Comparison of ENCODE assay signal across 1 cellular context in the genomic region with DNA sequence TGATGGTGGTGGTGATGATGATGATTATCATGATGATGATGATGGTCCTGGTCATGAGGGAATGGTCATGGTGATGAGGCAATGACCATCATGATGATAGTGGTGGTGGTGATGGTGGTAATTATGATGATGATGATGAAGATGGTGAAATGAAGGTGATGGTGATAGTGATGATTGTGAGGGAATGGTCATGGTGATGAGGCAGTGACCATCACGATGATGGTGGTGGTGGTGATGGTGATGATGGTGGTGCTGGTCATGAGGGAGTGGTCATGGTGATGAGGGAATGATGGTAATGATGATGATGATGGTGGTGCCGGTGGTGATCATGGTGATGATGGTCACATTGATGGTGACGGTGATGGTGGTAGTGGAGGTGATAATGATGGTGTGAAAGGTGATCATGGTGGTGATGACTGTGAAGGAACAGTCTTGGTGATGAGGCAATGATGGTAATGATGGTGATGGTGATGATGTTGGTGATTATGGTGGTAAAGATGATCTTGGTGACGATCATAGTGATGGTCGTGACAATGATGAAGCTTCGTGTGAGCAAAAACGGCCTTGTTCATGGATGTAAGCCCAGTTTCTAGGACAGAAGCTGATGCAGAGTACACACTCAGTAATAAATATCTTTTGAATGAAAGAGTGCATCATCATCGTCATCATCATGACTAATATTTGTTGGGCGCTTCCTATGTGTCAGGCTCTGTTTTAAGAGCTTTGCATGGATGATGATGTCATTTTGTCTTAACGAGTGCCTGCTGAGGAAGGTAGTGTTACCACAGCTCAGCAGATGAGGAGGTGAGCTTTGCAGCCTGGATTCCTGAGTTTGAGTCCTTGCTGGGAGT.
TF ChIP-seq lines count a peak whose summit lies in the region.

No MANE protein-coding gene starts in this region.

TF ChIP-seq in H1, 55 proteins besides CTCF, POLR2A, EP300 and RAD21:
- TF ChIP-seq MAFK (IDR thresholded peaks at IDR 0.05; ENCODE audit: low read depth, low read length) (no peak), SAP30 (IDR thresholded peaks at IDR 0.05; ENCODE audit: insufficient read depth, insufficient replicate concordance, low read length) (no peak), POU5F1 (IDR thresholded peaks at IDR 0.05; ENCODE audit: low read depth, low read length) (no peak), TAF1 (IDR thresholded peaks at IDR 0.05; ENCODE audit: low read depth, low read length) (no peak), BRCA1 (IDR thresholded peaks at IDR 0.05; ENCODE audit: low read depth, low read length) (no peak), GABPA (IDR thresholded peaks at IDR 0.05; ENCODE audit: borderline replicate concordance, insufficient read depth, low read length) (no peak), BACH1 (IDR thresholded peaks at IDR 0.05; ENCODE audit: low read length) (no peak), KDM4A (IDR thresholded peaks at IDR 0.05; ENCODE audit: low read depth, low read length, severe bottlenecking) (no peak), HDAC6 (IDR thresholded peaks at IDR 0.05; ENCODE audit: low read depth, low read length) (no peak), CHD1 (IDR thresholded peaks at IDR 0.05; ENCODE audit: low read depth, low read length) (no peak), SIX5 (IDR thresholded peaks at IDR 0.05; ENCODE audit: low read depth, low read length) (no peak), ATF3 (IDR thresholded peaks at IDR 0.05; ENCODE audit: insufficient read depth, low read depth, low read length) (no peak), CEBPB (IDR thresholded peaks at IDR 0.05; ENCODE audit: low read depth, low read length) (no peak), YY1 (IDR thresholded peaks at IDR 0.05; ENCODE audit: low read depth, low read length) (no peak), CBX5 (IDR thresholded peaks at IDR 0.05; ENCODE audit: low read depth, low read length) (no peak), KDM1A (IDR thresholded peaks at IDR 0.05; ENCODE audit: borderline replicate concordance, low read length) (no peak), NANOG (IDR thresholded peaks at IDR 0.05; ENCODE audit: insufficient read depth, low read depth, low read length, poor library complexity, severe bottlenecking) (no peak), RFX5 (IDR thresholded peaks at IDR 0.05; ENCODE audit: borderline replicate concordance, low read depth, low read length) (no peak), USF2 (IDR thresholded peaks at IDR 0.05; ENCODE audit: low read length) (no peak)
- TF ChIP-seq, protein P1, sequence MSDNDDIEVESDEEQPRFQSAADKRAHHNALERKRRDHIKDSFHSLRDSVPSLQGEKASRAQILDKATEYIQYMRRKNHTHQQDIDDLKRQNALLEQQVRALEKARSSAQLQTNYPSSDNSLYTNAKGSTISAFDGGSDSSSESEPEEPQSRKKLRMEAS (IDR thresholded peaks at IDR 0.05): no peak
